In the genomic region with DNA sequence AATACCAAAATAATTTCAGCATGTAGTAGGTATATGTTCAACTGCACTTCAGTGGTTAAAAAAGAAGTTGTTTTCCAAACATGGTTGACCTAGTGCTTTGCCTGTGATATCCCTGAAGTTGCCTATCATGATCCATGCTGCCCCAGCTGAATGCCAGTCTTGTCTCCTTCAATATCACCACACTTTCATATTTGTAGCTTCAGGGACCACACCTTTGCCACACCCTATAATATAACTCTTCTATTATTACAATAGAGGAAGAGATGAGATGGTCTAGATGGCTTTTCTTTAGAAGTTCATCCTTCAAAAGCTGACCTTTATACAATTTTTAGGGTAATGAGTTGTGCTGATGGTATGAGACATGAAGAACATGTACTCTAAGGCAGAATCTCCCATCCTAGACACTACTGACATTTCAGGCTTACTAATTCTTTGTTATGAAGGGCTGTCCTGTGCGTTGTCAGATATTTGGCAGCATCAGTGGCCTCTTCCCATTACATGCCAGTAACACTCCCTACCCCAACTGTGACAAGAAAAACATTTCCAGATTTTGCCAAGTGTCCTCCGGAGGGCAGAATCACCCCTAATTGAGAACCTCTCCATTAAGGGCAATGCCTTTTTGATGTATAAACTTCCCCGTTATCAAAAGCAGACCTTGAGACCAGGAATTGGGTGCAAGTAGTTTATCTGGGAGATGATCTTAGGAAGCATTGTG, we compare ENCODE assay signal across 1 cellular context.
TF ChIP-seq lines count a peak whose summit lies in the region.

No MANE protein-coding gene starts in this region.

TF ChIP-seq in SK-N-SH, 30 proteins besides CTCF, POLR2A, EP300 and RAD21 (continued from another document):
- TF ChIP-seq, protein P1, sequence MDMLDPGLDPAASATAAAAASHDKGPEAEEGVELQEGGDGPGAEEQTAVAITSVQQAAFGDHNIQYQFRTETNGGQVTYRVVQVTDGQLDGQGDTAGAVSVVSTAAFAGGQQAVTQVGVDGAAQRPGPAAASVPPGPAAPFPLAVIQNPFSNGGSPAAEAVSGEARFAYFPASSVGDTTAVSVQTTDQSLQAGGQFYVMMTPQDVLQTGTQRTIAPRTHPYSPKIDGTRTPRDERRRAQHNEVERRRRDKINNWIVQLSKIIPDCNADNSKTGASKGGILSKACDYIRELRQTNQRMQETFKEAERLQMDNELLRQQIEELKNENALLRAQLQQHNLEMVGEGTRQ (IDR thresholded peaks at IDR 0.05; ENCODE audit: borderline replicate concordance, low read depth, low read length) = no peak
- no peak for TF ChIP-seq TEAD4 (IDR thresholded peaks at IDR 0.05; ENCODE audit: borderline replicate concordance, insufficient read depth)
- TF ChIP-seq, protein P2, sequence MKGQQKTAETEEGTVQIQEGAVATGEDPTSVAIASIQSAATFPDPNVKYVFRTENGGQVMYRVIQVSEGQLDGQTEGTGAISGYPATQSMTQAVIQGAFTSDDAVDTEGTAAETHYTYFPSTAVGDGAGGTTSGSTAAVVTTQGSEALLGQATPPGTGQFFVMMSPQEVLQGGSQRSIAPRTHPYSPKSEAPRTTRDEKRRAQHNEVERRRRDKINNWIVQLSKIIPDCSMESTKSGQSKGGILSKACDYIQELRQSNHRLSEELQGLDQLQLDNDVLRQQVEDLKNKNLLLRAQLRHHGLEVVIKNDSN (IDR thresholded peaks at IDR 0.05; ENCODE audit: borderline replicate concordance, low read depth) = no peak
- no peak for TF ChIP-seq MEF2A (IDR thresholded peaks at IDR 0.05; ENCODE audit: borderline replicate concordance, low read depth)
- TF ChIP-seq, protein P3, sequence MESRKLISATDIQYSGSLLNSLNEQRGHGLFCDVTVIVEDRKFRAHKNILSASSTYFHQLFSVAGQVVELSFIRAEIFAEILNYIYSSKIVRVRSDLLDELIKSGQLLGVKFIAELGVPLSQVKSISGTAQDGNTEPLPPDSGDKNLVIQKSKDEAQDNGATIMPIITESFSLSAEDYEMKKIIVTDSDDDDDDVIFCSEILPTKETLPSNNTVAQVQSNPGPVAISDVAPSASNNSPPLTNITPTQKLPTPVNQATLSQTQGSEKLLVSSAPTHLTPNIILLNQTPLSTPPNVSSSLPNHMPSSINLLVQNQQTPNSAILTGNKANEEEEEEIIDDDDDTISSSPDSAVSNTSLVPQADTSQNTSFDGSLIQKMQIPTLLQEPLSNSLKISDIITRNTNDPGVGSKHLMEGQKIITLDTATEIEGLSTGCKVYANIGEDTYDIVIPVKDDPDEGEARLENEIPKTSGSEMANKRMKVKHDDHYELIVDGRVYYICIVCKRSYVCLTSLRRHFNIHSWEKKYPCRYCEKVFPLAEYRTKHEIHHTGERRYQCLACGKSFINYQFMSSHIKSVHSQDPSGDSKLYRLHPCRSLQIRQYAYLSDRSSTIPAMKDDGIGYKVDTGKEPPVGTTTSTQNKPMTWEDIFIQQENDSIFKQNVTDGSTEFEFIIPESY (IDR thresholded peaks at IDR 0.05; ENCODE audit: borderline replicate concordance, low read depth) = no peak
- TF ChIP-seq, protein P4, sequence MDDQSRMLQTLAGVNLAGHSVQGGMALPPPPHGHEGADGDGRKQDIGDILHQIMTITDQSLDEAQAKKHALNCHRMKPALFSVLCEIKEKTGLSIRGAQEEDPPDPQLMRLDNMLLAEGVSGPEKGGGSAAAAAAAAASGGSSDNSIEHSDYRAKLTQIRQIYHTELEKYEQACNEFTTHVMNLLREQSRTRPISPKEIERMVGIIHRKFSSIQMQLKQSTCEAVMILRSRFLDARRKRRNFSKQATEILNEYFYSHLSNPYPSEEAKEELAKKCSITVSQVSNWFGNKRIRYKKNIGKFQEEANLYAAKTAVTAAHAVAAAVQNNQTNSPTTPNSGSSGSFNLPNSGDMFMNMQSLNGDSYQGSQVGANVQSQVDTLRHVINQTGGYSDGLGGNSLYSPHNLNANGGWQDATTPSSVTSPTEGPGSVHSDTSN (IDR thresholded peaks at IDR 0.05) = no peak
- no peak for TF ChIP-seq RFX5 (IDR thresholded peaks at IDR 0.05; ENCODE audit: low read length)
- TF ChIP-seq RCOR1 (IDR thresholded peaks at IDR 0.05; ENCODE audit: low read length) = no peak
- TF ChIP-seq FOXM1 (IDR thresholded peaks at IDR 0.05; ENCODE audit: low read depth) = no peak
- TF ChIP-seq GABPA (IDR thresholded peaks at IDR 0.05; ENCODE audit: low read depth) = no peak
- no peak for TF ChIP-seq CHD2 (IDR thresholded peaks at IDR 0.05; ENCODE audit: low read length, partially characterized antibody)
- TF ChIP-seq YY1 (IDR thresholded peaks at IDR 0.05; ENCODE audit: low read depth) = no peak
- TF ChIP-seq, protein P5, sequence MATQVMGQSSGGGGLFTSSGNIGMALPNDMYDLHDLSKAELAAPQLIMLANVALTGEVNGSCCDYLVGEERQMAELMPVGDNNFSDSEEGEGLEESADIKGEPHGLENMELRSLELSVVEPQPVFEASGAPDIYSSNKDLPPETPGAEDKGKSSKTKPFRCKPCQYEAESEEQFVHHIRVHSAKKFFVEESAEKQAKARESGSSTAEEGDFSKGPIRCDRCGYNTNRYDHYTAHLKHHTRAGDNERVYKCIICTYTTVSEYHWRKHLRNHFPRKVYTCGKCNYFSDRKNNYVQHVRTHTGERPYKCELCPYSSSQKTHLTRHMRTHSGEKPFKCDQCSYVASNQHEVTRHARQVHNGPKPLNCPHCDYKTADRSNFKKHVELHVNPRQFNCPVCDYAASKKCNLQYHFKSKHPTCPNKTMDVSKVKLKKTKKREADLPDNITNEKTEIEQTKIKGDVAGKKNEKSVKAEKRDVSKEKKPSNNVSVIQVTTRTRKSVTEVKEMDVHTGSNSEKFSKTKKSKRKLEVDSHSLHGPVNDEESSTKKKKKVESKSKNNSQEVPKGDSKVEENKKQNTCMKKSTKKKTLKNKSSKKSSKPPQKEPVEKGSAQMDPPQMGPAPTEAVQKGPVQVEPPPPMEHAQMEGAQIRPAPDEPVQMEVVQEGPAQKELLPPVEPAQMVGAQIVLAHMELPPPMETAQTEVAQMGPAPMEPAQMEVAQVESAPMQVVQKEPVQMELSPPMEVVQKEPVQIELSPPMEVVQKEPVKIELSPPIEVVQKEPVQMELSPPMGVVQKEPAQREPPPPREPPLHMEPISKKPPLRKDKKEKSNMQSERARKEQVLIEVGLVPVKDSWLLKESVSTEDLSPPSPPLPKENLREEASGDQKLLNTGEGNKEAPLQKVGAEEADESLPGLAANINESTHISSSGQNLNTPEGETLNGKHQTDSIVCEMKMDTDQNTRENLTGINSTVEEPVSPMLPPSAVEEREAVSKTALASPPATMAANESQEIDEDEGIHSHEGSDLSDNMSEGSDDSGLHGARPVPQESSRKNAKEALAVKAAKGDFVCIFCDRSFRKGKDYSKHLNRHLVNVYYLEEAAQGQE (IDR thresholded peaks at IDR 0.05; ENCODE audit: low read depth, low read length) = no peak
- no peak for TF ChIP-seq ELF1 (IDR thresholded peaks at IDR 0.05)
- TF ChIP-seq EZH2phosphoT487 (IDR thresholded peaks at IDR 0.05; ENCODE audit: borderline replicate concordance, low read depth) = no peak
- no peak for TF ChIP-seq MXI1 (IDR thresholded peaks at IDR 0.05; ENCODE audit: low read depth, low read length)
